ENCODE assay signal across 15 cellular contexts in the genomic region with DNA sequence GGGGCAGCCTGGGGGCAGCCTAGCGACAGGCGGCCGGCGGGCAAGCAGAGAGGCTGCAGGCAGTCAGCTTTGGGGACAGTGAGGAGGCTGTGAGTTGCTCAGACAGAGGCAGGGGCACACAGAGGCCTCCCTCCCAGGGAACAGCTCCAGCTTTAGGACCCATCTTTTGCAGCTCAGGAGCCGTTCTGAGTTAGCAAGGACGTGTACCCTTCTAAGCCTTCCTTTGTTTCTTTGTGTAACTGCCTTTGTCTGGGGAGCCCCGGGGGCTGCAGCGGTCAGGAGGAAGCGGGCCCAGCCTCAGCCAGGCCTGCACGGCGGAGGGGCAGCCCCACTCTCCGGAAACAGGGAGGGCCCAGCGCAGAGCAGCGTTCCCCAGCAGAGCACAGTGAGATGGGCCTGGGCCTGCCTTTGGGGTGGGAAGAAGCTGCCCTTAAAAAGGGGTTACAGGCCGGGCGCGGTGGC. TPM values are rescaled to one million over a fixed set of nuclear protein-coding genes. Genes with fewer than 3 reads are reported as not detected.
A peak's percentile ranks its signal among the peaks of the same experiment; 100 is the strongest.
DNase-seq lines count a peak whose midpoint lies in the region; ATAC-seq and TF ChIP-seq lines count a peak whose summit lies in the region.
"Had no signal": no experiment of that assay in that cellular context is flagged by ENCODE, and none has a peak within 500 bp of the region (broad histone marks: within the 10 kb centered on the region; RNA-seq: fewer than 3 reads in every experiment).

No MANE protein-coding gene starts in this region.

- H3K4me1 ChIP-seq in thoracic aorta (ENCODE audit: control insufficient read depth in 1 of 2, low read depth in 2 of 2) = peaks cover 7 to 18% of the 10 kb centered on the region in 2 donors
- H3K4me1 ChIP-seq: uterus had no signal

- H3K4me3 ChIP-seq in thoracic aorta (peak overlapping the region; percentile 35), foreskin fibroblast (ENCODE audit: low read depth in 1 of 2, low read length in 2 of 2) (no peak overlapping the region)
- H3K4me3 ChIP-seq: SJSA1, uterus had no signal

- TF ChIP-seq CTCF in WTC11 (IDR thresholded peaks at IDR 0.05) = no peak
- TF ChIP-seq CTCF in thoracic aorta (IDR thresholded peaks at IDR 0.05) = no peak
- TF ChIP-seq CTCF in foreskin fibroblast (IDR thresholded peaks at IDR 0.05; ENCODE audit: low read depth, low read length) = no peak

- H3K9me3 ChIP-seq in thoracic aorta = no peaks in the 10 kb centered on the region
- H3K9me3 ChIP-seq: SJSA1, uterus had no signal

- ATAC-seq in WTC11 = peak; percentile 75
- no peak for ATAC-seq in thoracic aorta (ENCODE audit: insufficient number of reproducible peaks, low FRiP score, low read depth)

- H3K27me3 ChIP-seq in thoracic aorta (replicated peaks; ENCODE audit: insufficient read depth) = no peaks in the 10 kb centered on the region
- H3K27me3 ChIP-seq: SJSA1, uterus had no signal

- H3K36me3 Mint-ChIP-seq in WTC11 (peaks cover 8% of the 10 kb centered on the region), immature natural killer cell (no peaks in the 10 kb centered on the region)

- no peak overlapping the region for H3K27ac Mint-ChIP-seq in WTC11
- no peak overlapping the region for H3K27ac Mint-ChIP-seq in immature natural killer cell

- peak; percentile 45 for DNase-seq in NCI-H82 treated with DMSO at 0.1 percent for 48 hours (lab: John Stamatoyannopoulos, UW; ENCODE audit: unreplicated experiment)
- DNase-seq in NCI-H82 (lab: John Stamatoyannopoulos, UW) = no peak
- peak; percentile 24 for DNase-seq in WTC11 (ENCODE audit: low spot score)
- peak in 1 of 3 donors; percentile 2 for DNase-seq in immature natural killer cell
- DNase-seq in thoracic aorta (ENCODE audit: low spot score) = no peak
- DNase-seq in stimulated activated CD4-positive, alpha-beta T cell treated with anti-CD3 and anti-CD28 coated beads, Interleukin-4, amount 100 ng/mL, for 1 hour = no peak
- no peak for DNase-seq in foreskin fibroblast
- DNase-seq in hepatic stellate cell (ENCODE audit: low spot score) = no peak
- DNase-seq: activated CD8-positive, alpha-beta memory T cell treated with anti-CD3 and anti-CD28 coated beads, Interleukin-2, amount 50 U/mL, for 4 hours; EL; NCI-H1048; NCI-H526 treated with DMSO at 0.1 percent for 48 hours; uterus had no signal

- POLR2A ChIA-PET in WTC11 (lab: Charles Lee) = interaction anchor here (0.9 kb wide), 1 partner anchor 40 kb away, joined by 3 read pairs; a partner anchor contains a TSS

- H3K27me3 Mint-ChIP-seq in WTC11 (ENCODE audit: low read depth) (no peaks in the 10 kb centered on the region), immature natural killer cell (ENCODE audit: low read depth in 3 of 3) (peaks cover 0 to 10% (median 0%) of the 10 kb centered on the region in 3 donors)

- H3K36me3 ChIP-seq in thoracic aorta = no peaks in the 10 kb centered on the region
- H3K36me3 ChIP-seq: SJSA1, uterus had no signal

- H3K9me3 Mint-ChIP-seq in WTC11 = peaks cover 14% of the 10 kb centered on the region
- H3K9me3 Mint-ChIP-seq in immature natural killer cell = no peaks in the 10 kb centered on the region

- H3K4me3 Mint-ChIP-seq in WTC11 (no peak overlapping the region), immature natural killer cell (peak overlapping the region in 3 of 5 donors; percentile 33 to 44 (median 38))

- CTCF ChIA-PET in WTC11 (lab: Charles Lee) = no interaction called here

- no peak overlapping the region for H3K27ac ChIP-seq in thoracic aorta
- H3K27ac ChIP-seq: epithelial cell of prostate, SJSA1, uterus had no signal

- H3K4me1 Mint-ChIP-seq in WTC11 (peaks cover 21% of the 10 kb centered on the region), immature natural killer cell (peaks cover 9 to 12% of the 10 kb centered on the region in 2 donors)

TF ChIP-seq in WTC11, 78 proteins besides CTCF, POLR2A, EP300 and RAD21 (continues in another document):
- TF ChIP-seq SMAD4 (CRISPR knock-in tag; IDR thresholded peaks at IDR 0.05) (no peak), ZNF317 (CRISPR knock-in tag; IDR thresholded peaks at IDR 0.05; ENCODE audit: borderline replicate concordance, low read depth) (no peak), ZNF121 (CRISPR knock-in tag; IDR thresholded peaks at IDR 0.05) (no peak), FOXJ3 (CRISPR knock-in tag; IDR thresholded peaks at IDR 0.05; ENCODE audit: borderline replicate concordance) (no peak), MYBL2 (CRISPR knock-in tag; IDR thresholded peaks at IDR 0.05) (no peak), ZNF396 (CRISPR knock-in tag; IDR thresholded peaks at IDR 0.05; ENCODE audit: borderline replicate concordance) (no peak), ZNF671 (CRISPR knock-in tag; IDR thresholded peaks at IDR 0.05) (no peak)
- TF ChIP-seq, protein P1, sequence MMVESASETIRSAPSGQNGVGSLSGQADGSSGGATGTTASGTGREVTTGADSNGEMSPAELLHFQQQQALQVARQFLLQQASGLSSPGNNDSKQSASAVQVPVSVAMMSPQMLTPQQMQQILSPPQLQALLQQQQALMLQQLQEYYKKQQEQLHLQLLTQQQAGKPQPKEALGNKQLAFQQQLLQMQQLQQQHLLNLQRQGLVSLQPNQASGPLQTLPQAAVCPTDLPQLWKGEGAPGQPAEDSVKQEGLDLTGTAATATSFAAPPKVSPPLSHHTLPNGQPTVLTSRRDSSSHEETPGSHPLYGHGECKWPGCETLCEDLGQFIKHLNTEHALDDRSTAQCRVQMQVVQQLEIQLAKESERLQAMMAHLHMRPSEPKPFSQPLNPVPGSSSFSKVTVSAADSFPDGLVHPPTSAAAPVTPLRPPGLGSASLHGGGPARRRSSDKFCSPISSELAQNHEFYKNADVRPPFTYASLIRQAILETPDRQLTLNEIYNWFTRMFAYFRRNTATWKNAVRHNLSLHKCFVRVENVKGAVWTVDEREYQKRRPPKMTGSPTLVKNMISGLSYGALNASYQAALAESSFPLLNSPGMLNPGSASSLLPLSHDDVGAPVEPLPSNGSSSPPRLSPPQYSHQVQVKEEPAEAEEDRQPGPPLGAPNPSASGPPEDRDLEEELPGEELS (CRISPR knock-in tag; IDR thresholded peaks at IDR 0.05) = no peak
- TF ChIP-seq, protein P2, sequence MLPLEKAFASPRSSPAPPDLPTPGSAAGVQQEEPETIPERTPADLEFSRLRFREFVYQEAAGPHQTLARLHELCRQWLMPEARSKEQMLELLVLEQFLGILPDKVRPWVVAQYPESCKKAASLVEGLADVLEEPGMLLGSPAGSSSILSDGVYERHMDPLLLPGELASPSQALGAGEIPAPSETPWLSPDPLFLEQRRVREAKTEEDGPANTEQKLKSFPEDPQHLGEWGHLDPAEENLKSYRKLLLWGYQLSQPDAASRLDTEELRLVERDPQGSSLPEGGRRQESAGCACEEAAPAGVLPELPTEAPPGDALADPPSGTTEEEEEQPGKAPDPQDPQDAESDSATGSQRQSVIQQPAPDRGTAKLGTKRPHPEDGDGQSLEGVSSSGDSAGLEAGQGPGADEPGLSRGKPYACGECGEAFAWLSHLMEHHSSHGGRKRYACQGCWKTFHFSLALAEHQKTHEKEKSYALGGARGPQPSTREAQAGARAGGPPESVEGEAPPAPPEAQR (CRISPR knock-in tag; IDR thresholded peaks at IDR 0.05) = no peak
- TF ChIP-seq, protein P3, sequence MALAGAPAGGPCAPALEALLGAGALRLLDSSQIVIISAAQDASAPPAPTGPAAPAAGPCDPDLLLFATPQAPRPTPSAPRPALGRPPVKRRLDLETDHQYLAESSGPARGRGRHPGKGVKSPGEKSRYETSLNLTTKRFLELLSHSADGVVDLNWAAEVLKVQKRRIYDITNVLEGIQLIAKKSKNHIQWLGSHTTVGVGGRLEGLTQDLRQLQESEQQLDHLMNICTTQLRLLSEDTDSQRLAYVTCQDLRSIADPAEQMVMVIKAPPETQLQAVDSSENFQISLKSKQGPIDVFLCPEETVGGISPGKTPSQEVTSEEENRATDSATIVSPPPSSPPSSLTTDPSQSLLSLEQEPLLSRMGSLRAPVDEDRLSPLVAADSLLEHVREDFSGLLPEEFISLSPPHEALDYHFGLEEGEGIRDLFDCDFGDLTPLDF (CRISPR knock-in tag; IDR thresholded peaks at IDR 0.05) = no peak
- TF ChIP-seq, protein P4, sequence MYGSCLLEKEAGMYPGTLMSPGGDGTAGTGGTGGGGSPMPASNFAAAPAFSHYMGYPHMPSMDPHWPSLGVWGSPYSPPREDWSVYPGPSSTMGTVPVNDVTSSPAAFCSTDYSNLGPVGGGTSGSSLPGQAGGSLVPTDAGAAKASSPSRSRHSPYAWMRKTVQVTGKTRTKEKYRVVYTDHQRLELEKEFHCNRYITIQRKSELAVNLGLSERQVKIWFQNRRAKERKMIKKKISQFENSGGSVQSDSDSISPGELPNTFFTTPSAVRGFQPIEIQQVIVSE (CRISPR knock-in tag; IDR thresholded peaks at IDR 0.05; ENCODE audit: borderline replicate concordance) = no peak
- TF ChIP-seq, protein P5, sequence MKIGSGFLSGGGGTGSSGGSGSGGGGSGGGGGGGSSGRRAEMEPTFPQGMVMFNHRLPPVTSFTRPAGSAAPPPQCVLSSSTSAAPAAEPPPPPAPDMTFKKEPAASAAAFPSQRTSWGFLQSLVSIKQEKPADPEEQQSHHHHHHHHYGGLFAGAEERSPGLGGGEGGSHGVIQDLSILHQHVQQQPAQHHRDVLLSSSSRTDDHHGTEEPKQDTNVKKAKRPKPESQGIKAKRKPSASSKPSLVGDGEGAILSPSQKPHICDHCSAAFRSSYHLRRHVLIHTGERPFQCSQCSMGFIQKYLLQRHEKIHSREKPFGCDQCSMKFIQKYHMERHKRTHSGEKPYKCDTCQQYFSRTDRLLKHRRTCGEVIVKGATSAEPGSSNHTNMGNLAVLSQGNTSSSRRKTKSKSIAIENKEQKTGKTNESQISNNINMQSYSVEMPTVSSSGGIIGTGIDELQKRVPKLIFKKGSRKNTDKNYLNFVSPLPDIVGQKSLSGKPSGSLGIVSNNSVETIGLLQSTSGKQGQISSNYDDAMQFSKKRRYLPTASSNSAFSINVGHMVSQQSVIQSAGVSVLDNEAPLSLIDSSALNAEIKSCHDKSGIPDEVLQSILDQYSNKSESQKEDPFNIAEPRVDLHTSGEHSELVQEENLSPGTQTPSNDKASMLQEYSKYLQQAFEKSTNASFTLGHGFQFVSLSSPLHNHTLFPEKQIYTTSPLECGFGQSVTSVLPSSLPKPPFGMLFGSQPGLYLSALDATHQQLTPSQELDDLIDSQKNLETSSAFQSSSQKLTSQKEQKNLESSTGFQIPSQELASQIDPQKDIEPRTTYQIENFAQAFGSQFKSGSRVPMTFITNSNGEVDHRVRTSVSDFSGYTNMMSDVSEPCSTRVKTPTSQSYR (CRISPR knock-in tag; IDR thresholded peaks at IDR 0.05) = no peak
- TF ChIP-seq, protein P6, sequence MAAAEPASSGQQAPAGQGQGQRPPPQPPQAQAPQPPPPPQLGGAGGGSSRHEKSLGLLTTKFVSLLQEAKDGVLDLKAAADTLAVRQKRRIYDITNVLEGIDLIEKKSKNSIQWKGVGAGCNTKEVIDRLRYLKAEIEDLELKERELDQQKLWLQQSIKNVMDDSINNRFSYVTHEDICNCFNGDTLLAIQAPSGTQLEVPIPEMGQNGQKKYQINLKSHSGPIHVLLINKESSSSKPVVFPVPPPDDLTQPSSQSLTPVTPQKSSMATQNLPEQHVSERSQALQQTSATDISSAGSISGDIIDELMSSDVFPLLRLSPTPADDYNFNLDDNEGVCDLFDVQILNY (CRISPR knock-in tag; IDR thresholded peaks at IDR 0.05) = no peak

RNA-seq across cellular contexts. Expression of a gene that starts 41.0 kb away (rescaled TPM):
- total RNA-seq in WTC11 (2021) (59.9 to 69.3 TPM (median 61.4 TPM) in 3 replicates), thoracic aorta (10 to 100 TPM; 47.1 to 54.2 TPM)
- polyA plus RNA-seq in immature natural killer cell = 10 to 100 TPM; 47.8 to 71.2 (median 50.1) TPM

Comparison
In these comparisons a context has a peak if more than half of its experiments do, and no peak if none do; other contexts are left out.
1. DNase-seq: peak in NCI-H82 treated with DMSO at 0.1 percent for 48 hours (single experiment) and WTC11 (single experiment); none in NCI-H82 (single experiment), thoracic aorta (single experiment), stimulated activated CD4-positive, alpha-beta T cell treated with anti-CD3 and anti-CD28 coated beads, Interleukin-4, amount 100 ng/mL, for 1 hour (single experiment), foreskin fibroblast (0 of 2) and hepatic stellate cell (single experiment).